20 cellular contexts compared by ENCODE assay signal in the genomic region with DNA sequence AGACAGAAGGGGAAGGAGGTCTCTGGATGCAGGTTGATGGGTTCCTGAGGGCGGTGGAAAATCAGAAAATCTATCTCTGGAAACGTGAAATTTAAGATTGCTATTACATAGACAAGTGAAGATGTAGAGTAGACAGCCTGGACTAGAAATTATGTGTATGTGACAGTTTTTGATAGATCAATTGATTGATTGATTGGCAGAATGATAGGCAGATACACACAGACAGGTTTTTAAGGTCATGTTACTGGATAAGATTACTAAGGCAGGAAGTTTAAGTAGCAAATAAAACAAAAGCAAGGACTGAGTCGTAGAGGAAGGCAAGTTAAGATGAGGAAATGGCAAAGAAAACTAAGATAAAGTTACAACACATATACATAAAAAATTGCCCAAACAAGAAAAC.
DNase-seq lines count a peak whose midpoint lies in the region; ATAC-seq, FAIRE-seq and TF ChIP-seq lines count a peak whose summit lies in the region.
"Had no signal": no experiment of that assay in that cellular context is flagged by ENCODE, and none has a peak within 500 bp of the region (broad histone marks: within the 10 kb centered on the region; RNA-seq: fewer than 3 reads in every experiment).

No MANE protein-coding gene starts in this region.

- no peaks in the 10 kb centered on the region for H3K27me3 ChIP-seq in endothelial cell of umbilical vein (ENCODE audit: control insufficient read depth in 2 of 2, insufficient read depth in 2 of 2, low read length in 2 of 2)
- H3K27me3 ChIP-seq: BLaER1 had no signal

- H4K20me1 ChIP-seq in endothelial cell of umbilical vein (replicated peaks; ENCODE audit: control insufficient read depth, extremely low read depth, insufficient read depth, low read length) = no peaks in the 10 kb centered on the region
- H4K20me1 ChIP-seq: BLaER1 had no signal

- intact Hi-C loops in Calu3 (cut with micrococcal nuclease; ENCODE audit: unreplicated experiment) (loop anchor here (10.0 kb wide), 2 partner anchors 747 to 1807 kb away; no protein-coding TSS in a partner anchor), endothelial cell of umbilical vein (cut with micrococcal nuclease) (loop anchor here (5.0 to 10.0 kb wide), 4 partner anchors 179 to 1807 kb away; no protein-coding TSS in a partner anchor)

- H3K79me2 ChIP-seq in endothelial cell of umbilical vein (ENCODE audit: control insufficient read depth, insufficient read depth, low read length) = no peaks in the 10 kb centered on the region

- peaks cover 63% of the 10 kb centered on the region for H3K4me1 Mint-ChIP-seq in Calu3 (ENCODE audit: low read depth, unreplicated experiment)
- H3K4me1 Mint-ChIP-seq in progenitor cell of endocrine pancreas (ENCODE audit: low read depth) = peaks cover 17% of the 10 kb centered on the region
- H3K4me1 Mint-ChIP-seq: CD14-positive monocyte; CD4-positive, alpha-beta memory T cell had no signal

- BruUV-seq in Calu3 (replicated peaks; lab: Mats Ljungman, UMichigan) = no TSS peak
- no TSS peak for BruUV-seq in endothelial cell of umbilical vein (replicated peaks; lab: Mats Ljungman, UMichigan)

- H3K9me1 ChIP-seq in endothelial cell of umbilical vein (replicated peaks; ENCODE audit: control insufficient read depth, extremely low read depth, insufficient read depth, low read length) = no peaks in the 10 kb centered on the region

- H3K4me1 ChIP-seq in endothelial cell of umbilical vein (ENCODE audit: control insufficient read depth, extremely low read depth, insufficient read depth, low read length) = peaks cover 38% of the 10 kb centered on the region
- H3K4me1 ChIP-seq: BLaER1 had no signal

- H3K9ac ChIP-seq in endothelial cell of umbilical vein (replicated peaks; ENCODE audit: extremely low read depth, insufficient read depth, low read length) = no peak overlapping the region
- H3K9ac ChIP-seq: BLaER1 had no signal

- dilution Hi-C loops in endothelial cell of umbilical vein (cut with MboI; ENCODE audit: extremely low pct_ligation_motif_present, low sequenced_read_pairs) = no loop called here

- H3K9me3 Mint-ChIP-seq in Calu3 (ENCODE audit: low read depth, unreplicated experiment) = no peaks in the 10 kb centered on the region
- H3K9me3 Mint-ChIP-seq in progenitor cell of endocrine pancreas (ENCODE audit: low read depth) = peaks cover 5% of the 10 kb centered on the region
- H3K9me3 Mint-ChIP-seq: CD14-positive monocyte; CD4-positive, alpha-beta memory T cell; GM23338; HFFc6 had no signal

- H3K36me3 Mint-ChIP-seq in Calu3 (ENCODE audit: insufficient read depth, unreplicated experiment) = no peaks in the 10 kb centered on the region
- H3K36me3 Mint-ChIP-seq in progenitor cell of endocrine pancreas (ENCODE audit: insufficient read depth) = no peaks in the 10 kb centered on the region
- H3K36me3 Mint-ChIP-seq: CD14-positive monocyte; CD4-positive, alpha-beta memory T cell had no signal

- H3K36me3 ChIP-seq in endothelial cell of umbilical vein (ENCODE audit: control insufficient read depth in 2 of 2, extremely low read depth in 1 of 2, insufficient read depth in 2 of 2, low read length in 2 of 2) = no peaks in the 10 kb centered on the region
- H3K36me3 ChIP-seq: BLaER1 had no signal

- no peak overlapping the region for H3K27ac ChIP-seq in endothelial cell of umbilical vein (ENCODE audit: insufficient read depth, low read depth, low read length)
- H3K27ac ChIP-seq: BLaER1 had no signal

- no peak for FAIRE-seq in endothelial cell of umbilical vein (lab: Jason Lieb, UNC)
- FAIRE-seq: GM12878, GM19239, H54, HepG2 had no signal

- TF ChIP-seq CTCF in Calu3 (IDR thresholded peaks at IDR 0.05; ENCODE audit: unreplicated experiment) (no peak), endothelial cell of umbilical vein (IDR thresholded peaks at IDR 0.05; ENCODE audit: extremely low read depth in 1 of 2, insufficient read depth in 1 of 2, low read depth in 1 of 2, low read length in 2 of 2) (no peak), progenitor cell of endocrine pancreas (IDR thresholded peaks at IDR 0.05; ENCODE audit: unreplicated experiment) (no peak), GM13976 (IDR thresholded peaks at IDR 0.05; ENCODE audit: borderline replicate concordance, control extremely low read depth, extremely low read depth, insufficient read depth, missing control alignments) (no peak)

- ATAC-seq in GM21723 (IDR thresholded peaks at IDR 0.05; ENCODE audit: unreplicated experiment) = no peak
- ATAC-seq: GM23338, HepG2 had no signal

- no peaks in the 10 kb centered on the region for H3K27me3 Mint-ChIP-seq in Calu3 (ENCODE audit: unreplicated experiment)
- H3K27me3 Mint-ChIP-seq in progenitor cell of endocrine pancreas = no peaks in the 10 kb centered on the region

- H3K4me2 ChIP-seq in endothelial cell of umbilical vein (ENCODE audit: insufficient read depth, low read length) = no peak overlapping the region
- H3K4me2 ChIP-seq: BLaER1, GM23338 had no signal

- TF ChIP-seq POLR2A in endothelial cell of umbilical vein (IDR thresholded peaks at IDR 0.05; ENCODE audit: low read depth, low read length) = no peak

- CTCF ChIA-PET in Calu3 (lab: Charles Lee) = no interaction called here
- CTCF ChIA-PET in endothelial cell of umbilical vein (lab: Charles Lee) = no interaction called here

- H3K4me3 Mint-ChIP-seq in Calu3 (ENCODE audit: low read depth, unreplicated experiment) (no peak overlapping the region), progenitor cell of endocrine pancreas (ENCODE audit: low read depth) (no peak overlapping the region)
- H3K4me3 Mint-ChIP-seq: CD14-positive monocyte; CD4-positive, alpha-beta memory T cell; GM23338; HFFc6 had no signal

- no peak overlapping the region for H3K4me3 ChIP-seq in endothelial cell of umbilical vein (replicated peaks in 1 of 3; ENCODE audit: insufficient read depth in 1 of 3, low read depth in 1 of 3, low read length in 3 of 3)
- H3K4me3 ChIP-seq: BLaER1, GM12878, GM23338 had no signal

- no peaks in the 10 kb centered on the region for H3K9me3 ChIP-seq in endothelial cell of umbilical vein (replicated peaks; ENCODE audit: control insufficient read depth, insufficient read depth, low read length)
- H3K9me3 ChIP-seq: BLaER1 had no signal

- DNase-seq in Calu3 = no peak
- DNase-seq in HT1080 (ENCODE audit: low read depth) = peak; percentile 8
- no peak for DNase-seq in endothelial cell of umbilical vein (ENCODE audit: low read depth, low spot score)
- no peak for DNase-seq in progenitor cell of endocrine pancreas (ENCODE audit: low spot score, unreplicated experiment)
- DNase-seq in GM13976 (ENCODE audit: low spot score) = no peak
- no peak for DNase-seq in SK-N-DZ (ENCODE audit: low spot score)
- DNase-seq: 8988T; CD4-positive, alpha-beta memory T cell; DMS79 treated with DMSO at 0.1 percent for 48 hours; EL; HCEC 1CT; HFFc6 had no signal

- POLR2A ChIA-PET in endothelial cell of umbilical vein (lab: Charles Lee) = no interaction called here

- peak overlapping the region; percentile 70 for H2AFZ ChIP-seq in endothelial cell of umbilical vein (ENCODE audit: low read depth, low read length)
- H2AFZ ChIP-seq: GM23338 had no signal

- H3K27ac Mint-ChIP-seq in Calu3 (ENCODE audit: unreplicated experiment) = peak overlapping the region; percentile 5
- peak overlapping the region; percentile 9 for H3K27ac Mint-ChIP-seq in progenitor cell of endocrine pancreas
- H3K27ac Mint-ChIP-seq: CD4-positive, alpha-beta memory T cell; GM23338; HFFc6 had no signal

- in situ Hi-C loops in GM13976 (cut with MboI; ENCODE audit: low sequenced_read_pairs, unreplicated experiment) = no loop called here

TF ChIP-seq in endothelial cell of umbilical vein, 7 proteins besides CTCF, POLR2A, EP300 and RAD21:
- TF ChIP-seq JUN (IDR thresholded peaks at IDR 0.05; ENCODE audit: borderline replicate concordance, insufficient read depth, insufficient read length, low read depth) (no peak), POLR2AphosphoS5 (IDR thresholded peaks at IDR 0.05; ENCODE audit: insufficient read depth, low read depth, low read length) (no peak), FOS (IDR thresholded peaks at IDR 0.05; ENCODE audit: borderline replicate concordance, insufficient read depth, low read length) (no peak), MYC (IDR thresholded peaks at IDR 0.05; ENCODE audit: low read depth, low read length) (no peak), GATA2 (IDR thresholded peaks at IDR 0.05; ENCODE audit: insufficient read depth, insufficient read length, low read depth, low read length) (no peak), MAX (IDR thresholded peaks at IDR 0.05; ENCODE audit: insufficient read depth, insufficient read length) (no peak), EZH2 (IDR thresholded peaks at IDR 0.05; ENCODE audit: borderline replicate concordance, low read depth, low read length, severe bottlenecking) (no peak)
